In genomic region chr5:143239877-143240518, GRCh38 we compare ENCODE assay signal across 25 cellular contexts.
DNase-seq lines count a peak whose midpoint lies in the region; ATAC-seq, FAIRE-seq and TF ChIP-seq lines count a peak whose summit lies in the region.
"Had no signal": no experiment of that assay in that cellular context is flagged by ENCODE, and none has a peak within 500 bp of the region (broad histone marks: within the 10 kb centered on the region; RNA-seq: fewer than 3 reads in every experiment).

No MANE protein-coding gene starts in this region.

- no peaks in the 10 kb centered on the region for H3K4me1 Mint-ChIP-seq in activated CD8-positive, alpha-beta memory T cell treated with anti-CD3 and anti-CD28 coated beads, Interleukin-2, amount 10 ng/mL, durations not matched to agents 7 days and 5 days

- H2AFZ ChIP-seq in K562 (ENCODE audit: low read depth, low read length), result peak overlapping the region; percentile 59; the same call in 1 of the 2 replicates
- H2AFZ ChIP-seq: PC-9 had no signal

- TF ChIP-seq POLR2A in K562 (conservative IDR thresholded peaks at IDR 0.05), result no peak

- WGBS in K562 (ENCODE audit: insufficient coverage, low coverage, missing lambda C conversion rate), result 62% methylated on average over 5 of the region's 5 CpGs

- no peak for ATAC-seq in activated CD8-positive, alpha-beta memory T cell treated with anti-CD3 and anti-CD28 coated beads, Interleukin-2, amount 10 ng/mL, durations not matched to agents 7 days and 5 days
- ATAC-seq in K562 (no peak; the same call in 2 of the 3 replicates), left lobe of liver (peak; percentile 80), GM18909 (IDR thresholded peaks at IDR 0.05; ENCODE audit: poor library complexity, unreplicated experiment) (no peak)

- no peaks in the 10 kb centered on the region for H3K79me2 ChIP-seq in K562 (ENCODE audit: control insufficient read depth, insufficient read depth, low read length)

- intact Hi-C loops in K562 (cut with micrococcal nuclease), result no loop called here

- in situ Hi-C loops in K562 (cut with MboI), result no loop called here

- no TSS peak for BruUV-seq in K562 (replicated peaks; lab: Mats Ljungman, UMichigan)

- no peaks in the 10 kb centered on the region for H3K9me3 Mint-ChIP-seq in activated CD8-positive, alpha-beta memory T cell treated with anti-CD3 and anti-CD28 coated beads, Interleukin-2, amount 10 ng/mL, durations not matched to agents 7 days and 5 days (ENCODE audit: low read depth)
- H3K9me3 Mint-ChIP-seq: CD4-positive, alpha-beta T cell had no signal

- no peak for TF ChIP-seq RAD21 in K562 (CRISPR knock-in tag; conservative IDR thresholded peaks at IDR 0.05 in 1 of 2, IDR thresholded peaks at IDR 0.05 in 1 of 2)

- TF ChIP-seq EP300 in K562 (IDR thresholded peaks at IDR 0.05; ENCODE audit: low read length), result no peak

- no peaks in the 10 kb centered on the region for H3K27me3 Mint-ChIP-seq in activated CD8-positive, alpha-beta memory T cell treated with anti-CD3 and anti-CD28 coated beads, Interleukin-2, amount 10 ng/mL, durations not matched to agents 7 days and 5 days
- H3K27me3 Mint-ChIP-seq: CD4-positive, alpha-beta T cell had no signal

- H3K36me3 ChIP-seq in K562 (ENCODE audit: control insufficient read depth, insufficient read depth, low read length), result no peaks in the 10 kb centered on the region
- H3K36me3 ChIP-seq: BLaER1 treated with 17β-estradiol and CSF1 and Interleukin-3, amounts not matched to agents 10 nM and 100 nM had no signal

- no peak overlapping the region for H3K4me3 Mint-ChIP-seq in activated CD8-positive, alpha-beta memory T cell treated with anti-CD3 and anti-CD28 coated beads, Interleukin-2, amount 10 ng/mL, durations not matched to agents 7 days and 5 days
- H3K4me3 Mint-ChIP-seq: CD4-positive, alpha-beta T cell had no signal

- CTCF ChIA-PET in activated CD8-positive, alpha-beta memory T cell treated with anti-CD3 and anti-CD28 coated beads, Interleukin-2, amount 10 ng/mL, durations not matched to agents 7 days and 5 days (lab: Charles Lee), result interaction anchor here (1.0 kb wide), 1 partner anchor 10 kb away, joined by 3 read pairs; no protein-coding TSS in a partner anchor
- CTCF ChIA-PET in K562 (lab: Yijun Ruan, JAX; ENCODE audit: low intra/inter-chr PET ratio), result no interaction called here

- no peak for TF ChIP-seq CTCF in K562 (IDR thresholded peaks at IDR 0.05 in 2 of 3, conservative IDR thresholded peaks at IDR 0.05 in 1 of 3; ENCODE audit: insufficient read depth in 2 of 3, low read depth in 1 of 3, low read length in 3 of 3)

- H3K9me3 ChIP-seq in K562 (replicated peaks; ENCODE audit: control insufficient read depth, insufficient read depth, low read depth, low read length), result peaks cover 4% of the 10 kb centered on the region

- POLR2A ChIA-PET in K562 (lab: Yijun Ruan, JAX), result interaction anchor here (0.6 to 1.1 kb wide), 5 partner anchors 12 to 1234 kb away, joined by 3 read pairs; no protein-coding TSS in a partner anchor

- peak; percentile 28 for DNase-seq in activated CD8-positive, alpha-beta memory T cell treated with anti-CD3 and anti-CD28 coated beads, Interleukin-2, amount 10 ng/mL, durations not matched to agents 7 days and 5 days
- no peak for DNase-seq in activated CD8-positive, alpha-beta memory T cell treated with anti-CD3 and anti-CD28 coated beads, Interleukin-2, amount 50 U/mL, for 48 hours
- DNase-seq in K562 (ENCODE audit: extremely low read depth in 1 of 4, low spot score in 3 of 4) (no peak), left lobe of liver (ENCODE audit: low spot score) (no peak), pons (ENCODE audit: low spot score) (no peak), NCI-H146 (lab: John Stamatoyannopoulos, UW) (no peak)
- DNase-seq in stimulated activated CD4-positive, alpha-beta T cell treated with anti-CD3 and anti-CD28 coated beads, Interleukin-2, amount 100 ng/mL, for 48 hours, result no peak
- DNase-seq: 8988T; CD4-positive, alpha-beta T cell; H7; Karpas-422; NCI-H1092; NCI-H1417 treated with DMSO at 0.1 percent for 48 hours; NCI-H187; NCI-H2107; NCI-H524; NCI-H774; PC-9; RPMI8226; SHP77 treated with DMSO at 0.1 percent for 48 hours; T-helper 1 cell had no signal

- H3K27me3 ChIP-seq in K562 (ENCODE audit: control insufficient read depth in 2 of 2, insufficient read depth in 2 of 2, low read length in 2 of 2), result no peaks in the 10 kb centered on the region
- H3K27me3 ChIP-seq: BLaER1 treated with 17β-estradiol and CSF1 and Interleukin-3, amounts not matched to agents 10 nM and 100 nM had no signal

- H3K27ac Mint-ChIP-seq in activated CD8-positive, alpha-beta memory T cell treated with anti-CD3 and anti-CD28 coated beads, Interleukin-2, amount 10 ng/mL, durations not matched to agents 7 days and 5 days, result no peak overlapping the region
- H3K27ac Mint-ChIP-seq: CD4-positive, alpha-beta T cell had no signal

- no peak overlapping the region for H3K4me3 ChIP-seq in K562
- H3K4me3 ChIP-seq: BLaER1 treated with 17β-estradiol and CSF1 and Interleukin-3, amounts not matched to agents 10 nM and 100 nM; PC-9 had no signal

- no peaks in the 10 kb centered on the region for H3K36me3 Mint-ChIP-seq in activated CD8-positive, alpha-beta memory T cell treated with anti-CD3 and anti-CD28 coated beads, Interleukin-2, amount 10 ng/mL, durations not matched to agents 7 days and 5 days

- H3K4me1 ChIP-seq in K562 (replicated peaks in 1 of 2; ENCODE audit: control insufficient read depth in 2 of 2, insufficient read depth in 2 of 2, low read length in 2 of 2), result peaks cover 5 to 18% of the 10 kb centered on the region in 2 experiments; a peak in 4 of 5 replicates
- H3K4me1 ChIP-seq: BLaER1 treated with 17β-estradiol and CSF1 and Interleukin-3, amounts not matched to agents 10 nM and 100 nM had no signal

- H3K27ac ChIP-seq in K562 (ENCODE audit: extremely low read depth, low read depth, low read length), result no peak overlapping the region
- H3K27ac ChIP-seq: BLaER1 treated with 17β-estradiol and CSF1 and Interleukin-3, amounts not matched to agents 10 nM and 100 nM; PC-9 had no signal

- H4K20me1 ChIP-seq in K562 (replicated peaks; ENCODE audit: control insufficient read depth, insufficient read depth, low read length), result no peaks in the 10 kb centered on the region
- H4K20me1 ChIP-seq: BLaER1 treated with 17β-estradiol and CSF1 and Interleukin-3, amounts not matched to agents 10 nM and 100 nM had no signal

- FAIRE-seq in K562 (lab: Jason Lieb, UNC), result peak; percentile 23
- FAIRE-seq: D721Med, G401.6 had no signal

- peak overlapping the region in 1 of 2 experiments; percentile 12; a peak in 1 of 4 replicates for H3K9ac ChIP-seq in K562 (ENCODE audit: insufficient read depth in 1 of 2, low read depth in 2 of 2, low read length in 2 of 2)
- H3K9ac ChIP-seq: BLaER1 treated with 17β-estradiol and CSF1 and Interleukin-3, amounts not matched to agents 10 nM and 100 nM had no signal

- no peak overlapping the region for H3K4me2 ChIP-seq in K562 (ENCODE audit: insufficient read depth, low read length)
- H3K4me2 ChIP-seq: BLaER1 treated with 17β-estradiol and CSF1 and Interleukin-3, amounts not matched to agents 10 nM and 100 nM; PC-9 had no signal

- H3K9me1 ChIP-seq in K562 (ENCODE audit: control insufficient read depth, insufficient read depth, low read length), result no peaks in the 10 kb centered on the region

TF ChIP-seq in K562, 482 proteins besides CTCF, POLR2A, EP300 and RAD21:
- TF ChIP-seq HES1 (IDR thresholded peaks at IDR 0.05; ENCODE audit: low read depth) (no peak), NCOA1 (IDR thresholded peaks at IDR 0.05; ENCODE audit: low read depth) (no peak), DIDO1 (tag; IDR thresholded peaks at IDR 0.05; ENCODE audit: low read depth) (no peak), KLF6 (CRISPR knock-in tag; IDR thresholded peaks at IDR 0.05; ENCODE audit: borderline replicate concordance) (no peak), ZNF77 (CRISPR knock-in tag; IDR thresholded peaks at IDR 0.05) (no peak), NR4A1 (CRISPR knock-in tag; IDR thresholded peaks at IDR 0.05) (no peak), NR4A1 (tag; IDR thresholded peaks at IDR 0.05) (no peak), ZNF639 (CRISPR knock-in tag; conservative IDR thresholded peaks at IDR 0.05 in 1 of 2, IDR thresholded peaks at IDR 0.05 in 1 of 2) (no peak)
TF ChIP-seq in K562: peak in this region for 0.
